In the genomic region with DNA sequence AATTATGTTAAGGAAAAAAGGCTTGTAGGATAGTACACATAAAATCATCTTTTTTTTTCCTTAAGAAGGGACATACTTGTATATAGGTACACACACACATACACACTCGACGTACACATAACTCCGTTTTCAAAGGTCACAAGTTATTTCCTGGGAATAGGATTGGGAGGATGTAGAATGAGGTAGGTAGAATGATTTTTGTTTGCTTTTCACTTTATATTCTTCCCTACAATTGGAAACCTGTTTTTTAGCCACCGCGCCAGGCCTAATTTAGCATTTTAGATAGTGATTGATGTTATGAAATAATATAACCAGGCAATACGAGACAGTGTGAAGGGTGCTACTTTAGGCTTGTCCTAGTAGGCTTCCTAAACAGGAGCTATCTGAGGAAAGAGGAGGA, we compare ENCODE assay signal across 10 cellular contexts. TPM values are rescaled to one million over a fixed set of nuclear protein-coding genes. Genes with fewer than 3 reads are reported as not detected.
DNase-seq lines count a peak whose midpoint lies in the region; ATAC-seq and TF ChIP-seq lines count a peak whose summit lies in the region.
"Had no signal": no experiment of that assay in that cellular context is flagged by ENCODE, and none has a peak within 500 bp of the region (broad histone marks: within the 10 kb centered on the region; RNA-seq: fewer than 3 reads in every experiment).

No MANE protein-coding gene starts in this region.

- peaks cover 6% of the 10 kb centered on the region; the same call in 1 of the 2 replicates for H3K9me3 ChIP-seq in DOHH2 (ENCODE audit: control insufficient read depth, insufficient read depth, low read length)
- H3K9me3 ChIP-seq in Panc1 (ENCODE audit: control insufficient read depth, insufficient read depth, low read depth, low read length): no peaks in the 10 kb centered on the region
- no peaks in the 10 kb centered on the region for H3K9me3 ChIP-seq in esophagus squamous epithelium
- H3K9me3 ChIP-seq: SJSA1 had no signal

- H3F3A ChIP-seq in DOHH2 (ENCODE audit: control insufficient read depth, insufficient read depth): peaks cover 10% of the 10 kb centered on the region; the same call in 1 of the 2 replicates

- intact Hi-C loops in Panc1 (cut with micrococcal nuclease; ENCODE audit: unreplicated experiment): loop anchor here (10.0 kb wide), 1 partner anchor 135 kb away; no protein-coding TSS in a partner anchor
- intact Hi-C loops in esophagus squamous epithelium (cut with DNase I): no loop called here

- no TSS peak for BruUV-seq in Panc1 (replicated peaks; lab: Mats Ljungman, UMichigan)

- in situ Hi-C loops in Panc1 (cut with HindIII; ENCODE audit: low pct_unique_long_range_greater_than_20kb, low sequenced_read_pairs): no loop called here

- DNase-seq in Panc1 (ENCODE audit: low read depth, low spot score) (no peak), esophagus squamous epithelium (lab: John Stamatoyannopoulos, UW) (no peak), retinal pigment epithelial cell (ENCODE audit: low read depth) (no peak), epidermal melanocyte (ENCODE audit: insufficient read length, low spot score) (no peak), 8988T (no peak)
- DNase-seq in stimulated activated naive CD4-positive, alpha-beta T cell treated with Interleukin-2 at 50 U/mL for 16 hours (lab: John Stamatoyannopoulos, UW): no peak
- DNase-seq: HCEC 1CT had no signal

- H3K9me2 ChIP-seq in DOHH2 (replicated peaks; ENCODE audit: control insufficient read depth, low read length): no peaks in the 10 kb centered on the region

- peaks cover 20% of the 10 kb centered on the region for H4K20me1 ChIP-seq in DOHH2 (ENCODE audit: control insufficient read depth, insufficient read depth, low read depth, low read length)

- no peaks in the 10 kb centered on the region for H3K27me3 ChIP-seq in DOHH2 (ENCODE audit: control insufficient read depth, low read length)
- no peaks in the 10 kb centered on the region for H3K27me3 ChIP-seq in Panc1 (ENCODE audit: control insufficient read depth, insufficient read depth, low read length)
- no peaks in the 10 kb centered on the region for H3K27me3 ChIP-seq in esophagus squamous epithelium
- H3K27me3 ChIP-seq: SJSA1 had no signal

- 91 to 92% methylated on average over 6 of the region's 6 CpGs for WGBS in esophagus squamous epithelium, 2 donors

- H3K4me2 ChIP-seq in DOHH2 (ENCODE audit: low read length): peak overlapping the region; percentile 88

- H3K4me3 ChIP-seq in DOHH2 (ENCODE audit: low read length) (peak overlapping the region; percentile 81), Panc1 (ENCODE audit: low read depth in 2 of 2, low read length in 2 of 2) (peak overlapping the region; percentile 64 to 92), esophagus squamous epithelium (peak overlapping the region in 3 of 4 donors; percentile 86 to 98 (median 96)), retinal pigment epithelial cell (ENCODE audit: low read length) (peak overlapping the region; percentile 54)

- H3K4me1 ChIP-seq in DOHH2 (ENCODE audit: control insufficient read depth, low read length) (peaks cover 53% of the 10 kb centered on the region), Panc1 (ENCODE audit: control insufficient read depth, insufficient read depth, low read length) (peaks cover 9% of the 10 kb centered on the region), esophagus squamous epithelium (peaks cover 7 to 30% (median 19%) of the 10 kb centered on the region in 3 donors)

- TF ChIP-seq POLR2A in esophagus squamous epithelium (IDR thresholded peaks at IDR 0.05): no peak

- no peak for ATAC-seq in Panc1
- ATAC-seq in GM21526 (IDR thresholded peaks at IDR 0.05; ENCODE audit: low FRiP score, unreplicated experiment): no peak

- POLR2A ChIA-PET in Panc1 (lab: Charles Lee): no interaction called here

- H3K27ac ChIP-seq in DOHH2 (ENCODE audit: low read depth, low read length): 0 out of 2 replicates have a peak overlapping the region, but pooled peaks have one; percentile 69
- peak overlapping the region; percentile 96 for H3K27ac ChIP-seq in Panc1 (ENCODE audit: low read length)
- peak overlapping the region; percentile 75 to 98 (median 88) for H3K27ac ChIP-seq in esophagus squamous epithelium
- H3K27ac ChIP-seq: SJSA1 had no signal

- CTCF ChIA-PET in Panc1 (lab: Charles Lee): no interaction called here

- peaks cover 24% of the 10 kb centered on the region for H3K36me3 ChIP-seq in DOHH2 (ENCODE audit: control insufficient read depth, low read length)
- peaks cover 12% of the 10 kb centered on the region for H3K36me3 ChIP-seq in Panc1 (ENCODE audit: control insufficient read depth, insufficient read depth, low read length)
- H3K36me3 ChIP-seq in esophagus squamous epithelium: no peaks in the 10 kb centered on the region

- TF ChIP-seq CTCF in DOHH2 (IDR thresholded peaks at IDR 0.05; ENCODE audit: low read depth, low read length, poor library complexity, severe bottlenecking) (no peak), Panc1 (IDR thresholded peaks at IDR 0.05) (no peak), esophagus squamous epithelium (IDR thresholded peaks at IDR 0.05) (no peak), retinal pigment epithelial cell (conservative IDR thresholded peaks at IDR 0.05; ENCODE audit: low read depth, low read length) (no peak)

- peaks cover 38% of the 10 kb centered on the region for H3K79me2 ChIP-seq in DOHH2 (ENCODE audit: control insufficient read depth, low read length)

RNA-seq across cellular contexts. Expression of a gene that starts 1.8 kb away (rescaled TPM):
- total RNA-seq in Panc1 (2021; ENCODE audit: unreplicated experiment): 49.9 TPM
- polyA plus RNA-seq in Panc1 (2012; ENCODE audit: insufficient read length): 15.7 TPM
- total RNA-seq in esophagus squamous epithelium: 10 to 100 TPM; 37.8 to 59.8 (median 47.0) TPM
